Comparison of ENCODE assay signal across 9 cellular contexts in genomic region chr1:19081218-19081893, GRCh38.
DNase-seq lines count a peak whose midpoint lies in the region; ATAC-seq and TF ChIP-seq lines count a peak whose summit lies in the region.
"Had no signal": no experiment of that assay in that cellular context is flagged by ENCODE, and none has a peak within 500 bp of the region (broad histone marks: within the 10 kb centered on the region; RNA-seq: fewer than 3 reads in every experiment).

No MANE protein-coding gene starts in this region.

- peaks cover 72% of the 10 kb centered on the region for H3K36me3 Mint-ChIP-seq in T-helper 2 cell treated with Interferon-gamma antibody and Interleukin-4, amounts not matched to agents 5 μg/mL and 100 μg/mL, for 36 hours (ENCODE audit: low read depth)

- peak; percentile 45 for ATAC-seq in sciatic nerve

- intact Hi-C loops in sciatic nerve (cut with DNase I): no loop called here

- no peak for TF ChIP-seq CTCF in fibroblast of pulmonary artery (IDR thresholded peaks at IDR 0.05; ENCODE audit: low read length, missing control alignments)

- peaks cover 6% of the 10 kb centered on the region for H3K4me1 Mint-ChIP-seq in T-helper 2 cell treated with Interferon-gamma antibody and Interleukin-4, amounts not matched to agents 5 μg/mL and 100 μg/mL, for 36 hours (ENCODE audit: low read depth)

- H3K27me3 Mint-ChIP-seq in T-helper 2 cell treated with Interferon-gamma antibody and Interleukin-4, amounts not matched to agents 5 μg/mL and 100 μg/mL, for 36 hours (ENCODE audit: low read depth): no peaks in the 10 kb centered on the region

- no peak overlapping the region for H3K4me3 Mint-ChIP-seq in T-helper 2 cell treated with Interferon-gamma antibody and Interleukin-4, amounts not matched to agents 5 μg/mL and 100 μg/mL, for 36 hours

- no peak overlapping the region for H3K27ac Mint-ChIP-seq in T-helper 2 cell treated with Interferon-gamma antibody and Interleukin-4, amounts not matched to agents 5 μg/mL and 100 μg/mL, for 36 hours

- DNase-seq in EL (peak; percentile 62), SIG-M5 (lab: John Stamatoyannopoulos, UW) (peak; percentile 31), fibroblast of pulmonary artery (ENCODE audit: low read depth) (peak; percentile 83), sciatic nerve (ENCODE audit: low spot score) (no peak), NCI-H748 treated with DMSO at 0.1 percent for 48 hours (lab: John Stamatoyannopoulos, UW) (no peak)
- DNase-seq in activated CD4-positive, alpha-beta T cell treated with anti-CD3 and anti-CD28 coated beads, Interleukin-2, amount 50 U/mL, for 1 hour: no peak
- no peak for DNase-seq in activated CD4-positive, alpha-beta T cell treated with anti-CD3 and anti-CD28 coated beads, Interleukin-2, amount 50 U/mL, for 48 hours
- no peak for DNase-seq in T-helper 2 cell treated with Interferon-gamma antibody and Interleukin-4, amounts not matched to agents 5 μg/mL and 100 μg/mL, for 36 hours (ENCODE audit: low spot score)
- DNase-seq: activated CD8-positive, alpha-beta memory T cell treated with anti-CD3 and anti-CD28 coated beads, Interleukin-2, amount 50 U/mL, for 48 hours had no signal

- no peaks in the 10 kb centered on the region for H3K9me3 Mint-ChIP-seq in T-helper 2 cell treated with Interferon-gamma antibody and Interleukin-4, amounts not matched to agents 5 μg/mL and 100 μg/mL, for 36 hours

- peak overlapping the region; percentile 1 for H3K4me3 ChIP-seq in fibroblast of pulmonary artery (replicated peaks; ENCODE audit: low read depth, low read length)

Comparison
In these comparisons a context has a peak if more than half of its experiments do, and no peak if none do; other contexts are left out.
1. DNase-seq: peak in EL (single experiment), SIG-M5 (single experiment) and fibroblast of pulmonary artery (single experiment); none in sciatic nerve (single experiment), NCI-H748 treated with DMSO at 0.1 percent for 48 hours (single experiment), activated CD4-positive, alpha-beta T cell treated with anti-CD3 and anti-CD28 coated beads, Interleukin-2, amount 50 U/mL, for 1 hour (single experiment), activated CD4-positive, alpha-beta T cell treated with anti-CD3 and anti-CD28 coated beads, Interleukin-2, amount 50 U/mL, for 48 hours (0 of 2) and T-helper 2 cell treated with Interferon-gamma antibody and Interleukin-4, amounts not matched to agents 5 μg/mL and 100 μg/mL, for 36 hours (single experiment).